In the genomic region with DNA sequence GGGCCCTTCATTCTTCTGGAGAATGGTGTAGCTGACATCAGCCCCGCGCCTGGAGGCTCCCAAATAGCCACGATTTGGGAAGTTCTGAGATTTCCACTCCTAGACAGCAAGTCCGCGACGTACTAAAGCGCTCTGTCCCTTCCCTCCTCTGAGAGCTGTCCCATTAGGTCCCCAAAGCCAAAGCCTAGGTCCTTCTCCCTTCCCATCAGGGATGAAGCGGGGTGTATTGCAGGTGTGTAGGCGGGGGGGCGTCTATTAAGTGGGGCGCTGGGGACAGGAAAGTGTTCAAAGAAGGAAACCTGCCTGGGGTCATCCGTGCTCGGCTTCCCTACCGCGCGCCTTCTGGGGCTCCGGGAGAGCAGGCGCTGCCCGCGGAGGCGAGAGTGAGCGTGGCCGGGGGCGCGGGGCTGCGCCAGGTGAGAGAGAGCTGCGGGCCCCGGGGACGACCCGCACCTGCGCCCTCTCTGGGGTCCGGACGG, we compare ENCODE assay signal across 8 cellular contexts. TPM values are rescaled to one million over a fixed set of nuclear protein-coding genes. Genes with fewer than 3 reads are reported as not detected.
DNase-seq lines count a peak whose midpoint lies in the region; ATAC-seq and TF ChIP-seq lines count a peak whose summit lies in the region.

No MANE protein-coding gene starts in this region.

- H3K4me1 ChIP-seq in left lung, result peaks cover 0 to 6% of the 10 kb centered on the region in 2 donors
- no peaks in the 10 kb centered on the region for H3K4me1 ChIP-seq in upper lobe of right lung

- H3K36me3 ChIP-seq in left lung, result no peaks in the 10 kb centered on the region
- no peaks in the 10 kb centered on the region for H3K36me3 ChIP-seq in upper lobe of right lung

- H3K9me3 ChIP-seq in AG04450 (ENCODE audit: control insufficient read depth, insufficient read depth, low read length) (no peaks in the 10 kb centered on the region), left lung (peaks cover 0 to 2% of the 10 kb centered on the region in 2 donors), upper lobe of right lung (no peaks in the 10 kb centered on the region)

- no peak for DNase-seq in AG04450 (ENCODE audit: low read depth, low spot score)
- DNase-seq in HFF-Myc (ENCODE audit: extremely low read depth, low read depth), result no peak
- DNase-seq in astrocyte of the spinal cord (ENCODE audit: low read depth, low spot score), result no peak
- peak in 1 of 2 donors; percentile 59 for DNase-seq in left lung
- no peak for DNase-seq in upper lobe of right lung
- no peak for DNase-seq in ureter (ENCODE audit: low spot score)
- no peak for DNase-seq in T-helper 9 cell

- peak; percentile 28 for ATAC-seq in left lung
- peak; percentile 16 for ATAC-seq in upper lobe of right lung
- ATAC-seq in GM18502 (IDR thresholded peaks at IDR 0.05; ENCODE audit: poor library complexity, unreplicated experiment), result no peak

- in situ Hi-C loops in astrocyte of the spinal cord (cut with HindIII; ENCODE audit: low sequenced_read_pairs), result no loop called here

- H3K27me3 ChIP-seq in AG04450 (ENCODE audit: control insufficient read depth, insufficient read depth, low read length) (no peaks in the 10 kb centered on the region), left lung (peaks cover 24 to 70% of the 10 kb centered on the region in 2 donors), upper lobe of right lung (peaks cover 24% of the 10 kb centered on the region)

- TF ChIP-seq CTCF in AG04450 (IDR thresholded peaks at IDR 0.05; ENCODE audit: low read depth, low read length) (no peak), HFF-Myc (IDR thresholded peaks at IDR 0.05; ENCODE audit: low read depth, low read length, missing control alignments) (no peak), astrocyte of the spinal cord (IDR thresholded peaks at IDR 0.05; ENCODE audit: low read depth, low read length) (no peak), left lung (IDR thresholded peaks at IDR 0.05) (no peak), upper lobe of right lung (IDR thresholded peaks at IDR 0.05) (no peak)

- H3K27ac ChIP-seq in AG04450 (ENCODE audit: low read depth, low read length) (peak overlapping the region; percentile 22), left lung (peak overlapping the region; percentile 7 to 82), upper lobe of right lung (peak overlapping the region; percentile 63)

- POLR2A ChIA-PET in AG04450 (lab: Yijun Ruan, JAX), result interaction anchor here (0.7 kb wide), 1 partner anchor 50 kb away, joined by 3 read pairs; no protein-coding TSS in a partner anchor

- H3K4me3 ChIP-seq in AG04450 (ENCODE audit: low read depth, low read length) (peak overlapping the region; percentile 84), HFF-Myc (replicated peaks; ENCODE audit: low read depth, low read length) (peak overlapping the region; percentile 80), astrocyte of the spinal cord (ENCODE audit: low read depth, low read length) (peak overlapping the region; percentile 50), left lung (peak overlapping the region; percentile 51 to 67), upper lobe of right lung (peak overlapping the region; percentile 65)

- intact Hi-C loops in left lung (cut with DNase I) (no loop called here), upper lobe of right lung (cut with DNase I) (no loop called here)

- CTCF ChIA-PET in AG04450 (lab: Charles Lee), result interaction anchor here (1.2 to 1.5 kb wide), 2 partner anchors 100 to 121 kb away, joined by 4 to 8 read pairs; no protein-coding TSS in a partner anchor

RNA-seq across cellular contexts. Expression of gene MOXD1, which starts 0.6 kb away (rescaled TPM):
- polyA plus RNA-seq in AG04450 (2011; rRNA removed), result 55.9 and 67.5 TPM in 2 replicates
- polyA minus RNA-seq in AG04450 (2011; rRNA and poly(A)+ RNA removed), result 15.5 and 22.3 TPM in 2 replicates
- total RNA-seq in left lung, result 100 to 1,000 TPM in 1 of 2 donors, 10 to 100 TPM in 1; 49.5 to 106 TPM
- total RNA-seq in upper lobe of right lung, result 24.0 TPM
- 13.8 TPM for total RNA-seq in ureter
